1 cellular context compared by ENCODE assay signal in the genomic region with DNA sequence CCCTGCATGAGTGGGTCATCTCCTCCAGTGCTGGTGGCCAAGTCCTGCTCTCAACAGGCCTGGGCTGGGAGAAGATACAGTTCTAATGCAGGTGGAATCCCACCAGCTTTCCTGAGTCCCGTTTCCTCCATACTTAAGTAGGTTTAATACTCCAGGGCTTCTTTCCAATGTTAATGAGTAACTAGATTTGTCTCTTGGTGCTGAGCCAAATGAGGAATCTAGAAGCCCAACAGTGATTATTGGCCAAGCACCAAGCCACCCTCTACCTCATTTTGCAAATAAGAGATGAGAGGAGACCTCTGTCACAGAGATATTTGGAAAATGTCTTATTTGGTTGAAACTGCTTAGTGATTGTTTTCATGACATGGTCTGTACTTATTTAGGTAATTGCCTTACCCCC.
TF ChIP-seq lines count a peak whose summit lies in the region.

No MANE protein-coding gene starts in this region.

TF ChIP-seq in SK-N-SH treated with all-trans-retinoic acid at 6 μM for 48 hours, 23 proteins besides CTCF, POLR2A, EP300 and RAD21 (continued from another document):
- TF ChIP-seq ZFP30 (CRISPR knock-in tag; IDR thresholded peaks at IDR 0.05) = no peak
- TF ChIP-seq, protein P1, sequence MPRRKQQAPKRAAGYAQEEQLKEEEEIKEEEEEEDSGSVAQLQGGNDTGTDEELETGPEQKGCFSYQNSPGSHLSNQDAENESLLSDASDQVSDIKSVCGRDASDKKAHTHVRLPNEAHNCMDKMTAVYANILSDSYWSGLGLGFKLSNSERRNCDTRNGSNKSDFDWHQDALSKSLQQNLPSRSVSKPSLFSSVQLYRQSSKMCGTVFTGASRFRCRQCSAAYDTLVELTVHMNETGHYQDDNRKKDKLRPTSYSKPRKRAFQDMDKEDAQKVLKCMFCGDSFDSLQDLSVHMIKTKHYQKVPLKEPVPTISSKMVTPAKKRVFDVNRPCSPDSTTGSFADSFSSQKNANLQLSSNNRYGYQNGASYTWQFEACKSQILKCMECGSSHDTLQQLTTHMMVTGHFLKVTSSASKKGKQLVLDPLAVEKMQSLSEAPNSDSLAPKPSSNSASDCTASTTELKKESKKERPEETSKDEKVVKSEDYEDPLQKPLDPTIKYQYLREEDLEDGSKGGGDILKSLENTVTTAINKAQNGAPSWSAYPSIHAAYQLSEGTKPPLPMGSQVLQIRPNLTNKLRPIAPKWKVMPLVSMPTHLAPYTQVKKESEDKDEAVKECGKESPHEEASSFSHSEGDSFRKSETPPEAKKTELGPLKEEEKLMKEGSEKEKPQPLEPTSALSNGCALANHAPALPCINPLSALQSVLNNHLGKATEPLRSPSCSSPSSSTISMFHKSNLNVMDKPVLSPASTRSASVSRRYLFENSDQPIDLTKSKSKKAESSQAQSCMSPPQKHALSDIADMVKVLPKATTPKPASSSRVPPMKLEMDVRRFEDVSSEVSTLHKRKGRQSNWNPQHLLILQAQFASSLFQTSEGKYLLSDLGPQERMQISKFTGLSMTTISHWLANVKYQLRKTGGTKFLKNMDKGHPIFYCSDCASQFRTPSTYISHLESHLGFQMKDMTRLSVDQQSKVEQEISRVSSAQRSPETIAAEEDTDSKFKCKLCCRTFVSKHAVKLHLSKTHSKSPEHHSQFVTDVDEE (CRISPR knock-in tag; IDR thresholded peaks at IDR 0.05) = no peak
TF ChIP-seq in SK-N-SH treated with all-trans-retinoic acid at 6 μM for 48 hours: peak in this region for 0.
